In the genomic region with DNA sequence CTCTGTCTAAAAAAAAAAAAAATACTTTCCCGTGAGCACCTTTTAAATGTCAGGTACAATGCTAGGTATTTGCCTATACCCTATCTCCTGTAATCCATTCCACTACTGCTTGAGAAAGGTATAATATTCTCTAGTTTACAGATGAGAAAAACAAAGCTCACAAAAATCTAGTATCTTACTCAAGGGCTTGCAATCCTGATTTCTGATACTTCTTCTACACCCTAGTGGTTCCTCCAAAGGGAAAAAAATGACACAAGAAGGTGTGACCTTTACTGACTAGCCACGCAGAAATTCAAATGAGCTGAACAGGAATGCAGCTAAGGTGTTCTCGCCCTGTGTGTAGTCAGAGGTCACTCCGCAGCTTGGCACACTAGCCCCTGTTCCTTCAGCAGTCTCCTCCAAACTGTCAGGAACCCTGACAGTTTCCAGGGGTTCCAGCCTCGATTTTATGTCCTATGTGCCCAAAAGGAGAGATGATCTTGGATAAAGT, we compare ENCODE assay signal across 24 cellular contexts. TPM values are rescaled to one million over a fixed set of nuclear protein-coding genes. Genes with fewer than 3 reads are reported as not detected.
A peak's percentile ranks its signal among the peaks of the same experiment; 100 is the strongest.
DNase-seq lines count a peak whose midpoint lies in the region; ATAC-seq lines count a peak whose summit lies in the region.
"Had no signal": no experiment of that assay in that cellular context is flagged by ENCODE, and none has a peak within 500 bp of the region (broad histone marks: within the 10 kb centered on the region; RNA-seq: fewer than 3 reads in every experiment).

No MANE protein-coding gene starts in this region.

- H3K9me3 ChIP-seq in BLaER1 treated with 17β-estradiol and CSF1 and Interleukin-3, amounts not matched to agents 10 nM and 100 nM (replicated peaks in 1 of 11) = no peaks in the 10 kb centered on the region

- peaks cover 12% of the 10 kb centered on the region for H3K36me3 Mint-ChIP-seq in IgD-negative memory B cell
- peaks cover 46% of the 10 kb centered on the region for H3K36me3 Mint-ChIP-seq in natural killer cell treated with Interleukin-12 subunit alpha and Interleukin-12 subunit beta and Interleukin-15 and Interleukin-18, amount 100 ng/mL, for 72 hours

- H3K27me3 ChIP-seq in BLaER1 treated with 17β-estradiol and CSF1 and Interleukin-3, amounts not matched to agents 10 nM and 100 nM = no peaks in the 10 kb centered on the region
- H3K27me3 ChIP-seq in H7 (ENCODE audit: control insufficient read depth, insufficient read depth, low read length) = no peaks in the 10 kb centered on the region

- peak overlapping the region in 2 of 4 donors; percentile 44 to 82 for H3K4me3 Mint-ChIP-seq in IgD-negative memory B cell
- peak overlapping the region; percentile 81 for H3K4me3 Mint-ChIP-seq in natural killer cell treated with Interleukin-12 subunit alpha and Interleukin-12 subunit beta and Interleukin-15 and Interleukin-18, amount 100 ng/mL, for 72 hours
- H3K4me3 Mint-ChIP-seq: CD4-positive, alpha-beta T cell had no signal

- no peaks in the 10 kb centered on the region for H3K27me3 Mint-ChIP-seq in IgD-negative memory B cell
- H3K27me3 Mint-ChIP-seq in natural killer cell treated with Interleukin-12 subunit alpha and Interleukin-12 subunit beta and Interleukin-15 and Interleukin-18, amount 100 ng/mL, for 72 hours = no peaks in the 10 kb centered on the region
- H3K27me3 Mint-ChIP-seq: CD4-positive, alpha-beta T cell had no signal

- peak overlapping the region in 8 of 11 experiments; percentile 11 to 84 (median 50); a peak in 14 of 22 replicates for H3K9ac ChIP-seq in BLaER1 treated with 17β-estradiol and CSF1 and Interleukin-3, amounts not matched to agents 10 nM and 100 nM

- peak overlapping the region in 1 of 10 experiments; percentile 5; a peak in 1 of 20 replicates for H3K4me3 ChIP-seq in BLaER1 treated with 17β-estradiol and CSF1 and Interleukin-3, amounts not matched to agents 10 nM and 100 nM
- H3K4me3 ChIP-seq in H7 (ENCODE audit: insufficient read depth, low read depth, low read length) = no peak overlapping the region

- peaks cover 0 to 99% (median 26%) of the 10 kb centered on the region in 11 experiments; a peak in 18 of 22 replicates for H4K20me1 ChIP-seq in BLaER1 treated with 17β-estradiol and CSF1 and Interleukin-3, amounts not matched to agents 10 nM and 100 nM

- H3K4me1 Mint-ChIP-seq in IgD-negative memory B cell = peaks cover 47 to 57% (median 53%) of the 10 kb centered on the region in 3 donors
- peaks cover 61% of the 10 kb centered on the region in 2 donors for H3K4me1 Mint-ChIP-seq in natural killer cell treated with Interleukin-12 subunit alpha and Interleukin-12 subunit beta and Interleukin-15 and Interleukin-18, amount 100 ng/mL, for 72 hours (ENCODE audit: low read depth in 2 of 2)

- peak overlapping the region; percentile 71 to 98 (median 91) for H3K4me2 ChIP-seq in BLaER1 treated with 17β-estradiol and CSF1 and Interleukin-3, amounts not matched to agents 10 nM and 100 nM

- no peaks in the 10 kb centered on the region for H3K9me3 Mint-ChIP-seq in IgD-negative memory B cell
- no peaks in the 10 kb centered on the region for H3K9me3 Mint-ChIP-seq in natural killer cell treated with Interleukin-12 subunit alpha and Interleukin-12 subunit beta and Interleukin-15 and Interleukin-18, amount 100 ng/mL, for 72 hours
- H3K9me3 Mint-ChIP-seq: CD4-positive, alpha-beta T cell had no signal

- H3K27ac ChIP-seq in BLaER1 treated with 17β-estradiol and CSF1 and Interleukin-3, amounts not matched to agents 10 nM and 100 nM = peak overlapping the region; percentile 34 to 96 (median 67); a peak in 21 of 22 replicates
- H3K27ac ChIP-seq: WERI-Rb-1 had no signal

- ATAC-seq in esophagus mucosa = peak; percentile 39
- peak in 1 of 2 donors; percentile 43 for ATAC-seq in natural killer cell treated with Interleukin-12 subunit alpha and Interleukin-12 subunit beta and Interleukin-15 and Interleukin-18, amount 100 ng/mL, for 72 hours
- ATAC-seq: HCT116, left ventricle myocardium superior, SK-N-SH treated with all-trans-retinoic acid at 6 μM for 48 hours had no signal

- H3K36me3 ChIP-seq in BLaER1 treated with 17β-estradiol and CSF1 and Interleukin-3, amounts not matched to agents 10 nM and 100 nM = peaks cover 91 to 100% (median 99%) of the 10 kb centered on the region in 11 experiments
- no peaks in the 10 kb centered on the region for H3K36me3 ChIP-seq in H7 (replicated peaks; ENCODE audit: control insufficient read depth, insufficient read depth, low read length)
- H3K36me3 ChIP-seq: WERI-Rb-1 had no signal

- no peak for DNase-seq in natural killer cell treated with Interleukin-12 subunit alpha and Interleukin-12 subunit beta and Interleukin-15 and Interleukin-18, amount 100 ng/mL, for 72 hours (ENCODE audit: low spot score)
- DNase-seq in AG08395 (ENCODE audit: low spot score) (no peak), activated T-cell treated with anti-CD3 and anti-CD28 coated beads for 4 hours (no peak), H7 (no peak), NCI-H226 (no peak)
- DNase-seq: activated CD4-positive, alpha-beta T cell treated with anti-CD3 and anti-CD28 coated beads, Interleukin-2, amount 50 U/mL, for 4 hours; activated effector memory CD4-positive, alpha-beta T cell treated with anti-CD3 and anti-CD28 coated beads, Interleukin-2, amount 50 U/mL, for 16 hours; CD4-positive, alpha-beta T cell; cortex of kidney; glutamatergic neuron; KBM-7; left ventricle myocardium superior; NCI-H146; NCI-H524 treated with DMSO at 0.1 percent for 48 hours; occipital lobe; right cardiac atrium; RPMI8226; stimulated activated CD4-positive, alpha-beta T cell treated with anti-CD3 and anti-CD28 coated beads, Interleukin-15, amount 100 ng/mL, for 24 hours; WERI-Rb-1 had no signal

- peaks cover 92 to 100% (median 98%) of the 10 kb centered on the region in 10 experiments for H3K4me1 ChIP-seq in BLaER1 treated with 17β-estradiol and CSF1 and Interleukin-3, amounts not matched to agents 10 nM and 100 nM

- peak overlapping the region in 2 of 3 donors; percentile 94 to 95 for H3K27ac Mint-ChIP-seq in IgD-negative memory B cell
- peak overlapping the region; percentile 90 to 98 for H3K27ac Mint-ChIP-seq in natural killer cell treated with Interleukin-12 subunit alpha and Interleukin-12 subunit beta and Interleukin-15 and Interleukin-18, amount 100 ng/mL, for 72 hours
- H3K27ac Mint-ChIP-seq: CD4-positive, alpha-beta T cell had no signal

RNA-seq across cellular contexts. Expression of gene TM9SF3, which starts 59.5 kb away (rescaled TPM):
- polyA plus RNA-seq in IgD-negative memory B cell = 31.7 TPM
- 60.7 TPM for total RNA-seq in esophagus mucosa
- total RNA-seq in natural killer cell treated with Interleukin-12 subunit alpha and Interleukin-12 subunit beta and Interleukin-15 and Interleukin-18, amount 100 ng/mL, for 72 hours = 100 to 1,000 TPM in 1 of 2 donors, 10 to 100 TPM in 1; 73.0 to 104 TPM
- total RNA-seq in H7 (2014; rRNA removed; shearing (Covaris generic)) = 33.6 and 42.2 TPM in 2 replicates
